Comparison of ENCODE assay signal across 8 cellular contexts in genomic region chr19:55516878-55517620, GRCh38. TPM values are rescaled to one million over a fixed set of nuclear protein-coding genes. Genes with fewer than 3 reads are reported as not detected.
DNase-seq lines count a peak whose midpoint lies in the region; ATAC-seq, FAIRE-seq and TF ChIP-seq lines count a peak whose summit lies in the region.

No MANE protein-coding gene starts in this region.

- peaks cover 18% of the 10 kb centered on the region for H3K27me3 Mint-ChIP-seq in central memory CD8-positive, alpha-beta T cell

- peak; percentile 99 for ATAC-seq in GM19023 (IDR thresholded peaks at IDR 0.05; ENCODE audit: unreplicated experiment)
- peak; percentile 99 for ATAC-seq in HG03280 (IDR thresholded peaks at IDR 0.05; ENCODE audit: unreplicated experiment)
- ATAC-seq in central memory CD8-positive, alpha-beta T cell (replicated peaks; ENCODE audit: extremely low read depth, poor library complexity, severe bottlenecking) = peak; percentile 100

- peak overlapping the region; percentile 39 to 52 (median 43) for H3K4me3 ChIP-seq in keratinocyte (ENCODE audit: control insufficient read depth in 2 of 3, extremely low read depth in 1 of 3, insufficient read depth in 2 of 3, low read depth in 1 of 3, low read length in 3 of 3)

- no peaks in the 10 kb centered on the region for H3K36me3 ChIP-seq in keratinocyte (ENCODE audit: control insufficient read depth in 2 of 2, extremely low read depth in 1 of 2, insufficient read depth in 2 of 2, low read length in 2 of 2)

- H3K36me3 Mint-ChIP-seq in central memory CD8-positive, alpha-beta T cell (ENCODE audit: insufficient read depth) = no peaks in the 10 kb centered on the region

- H3K4me1 ChIP-seq in keratinocyte (ENCODE audit: control insufficient read depth, extremely low read depth, insufficient read depth, low read length) = no peaks in the 10 kb centered on the region

- H3K79me2 ChIP-seq in keratinocyte (ENCODE audit: control insufficient read depth, insufficient read depth, low read length) = no peaks in the 10 kb centered on the region

- H3K4me2 ChIP-seq in keratinocyte (ENCODE audit: control insufficient read depth, extremely low read depth, insufficient read depth, low read depth, low read length) = peak overlapping the region; percentile 74

- H4K20me1 ChIP-seq in keratinocyte (ENCODE audit: control insufficient read depth, extremely low read depth, insufficient read depth, low read length) = no peaks in the 10 kb centered on the region

- H3K27me3 ChIP-seq in keratinocyte (ENCODE audit: control insufficient read depth, extremely low read depth, insufficient read depth, low read length) = no peaks in the 10 kb centered on the region

- peak overlapping the region; percentile 45 for H3K27ac Mint-ChIP-seq in central memory CD8-positive, alpha-beta T cell (ENCODE audit: low read depth)

- peak overlapping the region; percentile 69 for H2AFZ ChIP-seq in keratinocyte (ENCODE audit: control insufficient read depth, low read length)

- peak; percentile 77 for FAIRE-seq in keratinocyte (lab: Jason Lieb, UNC)

- dilution Hi-C loops in keratinocyte (cut with MboI; ENCODE audit: extremely low pct_ligation_motif_present, low sequenced_read_pairs) = no loop called here

- TF ChIP-seq CTCF in AG09319 (IDR thresholded peaks at IDR 0.05; ENCODE audit: low read depth, low read length) (peak; percentile 92), keratinocyte (optimal IDR thresholded peaks at IDR 0.05 in 1 of 3, IDR thresholded peaks at IDR 0.05 in 1 of 3, conservative IDR thresholded peaks at IDR 0.05 in 1 of 3; ENCODE audit: extremely low read depth in 1 of 3, insufficient read depth in 2 of 3, low read length in 3 of 3) (peak; percentile 63 to 98 (median 96))

- peak overlapping the region; percentile 41 for H3K9ac ChIP-seq in keratinocyte (ENCODE audit: control insufficient read depth, extremely low read depth, insufficient read depth, low read length)

- peak; percentile 80 for DNase-seq in AG09319 (ENCODE audit: extremely low read depth, low read depth)
- peak; percentile 89 for DNase-seq in NCI-H345 (lab: John Stamatoyannopoulos, UW)
- peak; percentile 78 to 88 (median 83) for DNase-seq in activated CD4-positive, CD25-positive, alpha-beta regulatory T cell (lab: John Stamatoyannopoulos, UW)
- peak; percentile 82 to 87 for DNase-seq in central memory CD8-positive, alpha-beta T cell (ENCODE audit: low spot score in 2 of 2)
- DNase-seq in keratinocyte (ENCODE audit: low read depth, low spot score) = peak; percentile 63
- peak; percentile 88 to 94 (median 89) for DNase-seq in stimulated activated CD4-positive, alpha-beta T cell treated with anti-CD3 and anti-CD28 coated beads, Interleukin-12 subunit alpha, Interleukin-12 subunit beta, amount 100 ng/mL, for 48 hours (ENCODE audit: low read depth in 2 of 3, low spot score in 1 of 3)

- H3K9me3 ChIP-seq in keratinocyte (ENCODE audit: control insufficient read depth, low read depth, low read length) = peaks cover 2% of the 10 kb centered on the region

- H3K4me1 Mint-ChIP-seq in central memory CD8-positive, alpha-beta T cell = peaks cover 5% of the 10 kb centered on the region

- H3K27ac ChIP-seq in keratinocyte (ENCODE audit: control insufficient read depth, insufficient read depth, low read length) = no peak overlapping the region

- H3K4me3 Mint-ChIP-seq in central memory CD8-positive, alpha-beta T cell = peak overlapping the region; percentile 68

- no peaks in the 10 kb centered on the region for H3K9me3 Mint-ChIP-seq in central memory CD8-positive, alpha-beta T cell

- no peaks in the 10 kb centered on the region for H3K9me1 ChIP-seq in keratinocyte (ENCODE audit: control insufficient read depth, extremely low read depth, insufficient read depth, low read length)

RNA-seq across cellular contexts. Expression of gene SBK2, which starts 19.9 kb away (rescaled TPM):
- polyA plus RNA-seq in keratinocyte = not detected in 3 replicates
- not detected for polyA plus RNA-seq in keratinocyte (2011; ENCODE audit: low read depth)
- polyA plus RNA-seq in keratinocyte (2011; cell fraction: cytosol; rRNA removed) = not detected in 2 replicates
- polyA plus RNA-seq in keratinocyte (2011; cell fraction: nucleus; rRNA removed) = not detected in 2 replicates
- polyA plus RNA-seq in keratinocyte (2012; ENCODE audit: low replicate concordance) = not detected in 2 replicates
- polyA minus RNA-seq in keratinocyte = not detected in 3 replicates
- not detected for polyA minus RNA-seq in keratinocyte (2011; cell fraction: cytosol; rRNA and poly(A)+ RNA removed)
- not detected in 2 replicates for polyA minus RNA-seq in keratinocyte (2011; cell fraction: nucleus; rRNA and poly(A)+ RNA removed)

RNA-seq across cellular contexts. Expression of gene SBK3, which starts 28.3 kb away (rescaled TPM):
- polyA plus RNA-seq in keratinocyte = not detected in 3 replicates
- polyA plus RNA-seq in keratinocyte (2011; ENCODE audit: low read depth) = not detected
- not detected in 2 replicates for polyA plus RNA-seq in keratinocyte (2011; cell fraction: cytosol; rRNA removed)
- polyA plus RNA-seq in keratinocyte (2011; cell fraction: nucleus; rRNA removed) = not detected in 2 replicates
- polyA plus RNA-seq in keratinocyte (2012; ENCODE audit: low replicate concordance) = not detected in 2 replicates
- polyA minus RNA-seq in keratinocyte = not detected in 3 replicates
- polyA minus RNA-seq in keratinocyte (2011; cell fraction: cytosol; rRNA and poly(A)+ RNA removed) = not detected
- polyA minus RNA-seq in keratinocyte (2011; cell fraction: nucleus; rRNA and poly(A)+ RNA removed) = not detected in 2 replicates

RNA-seq across cellular contexts. Expression of gene SSC5D, which starts 28.8 kb away (rescaled TPM):
- polyA plus RNA-seq in keratinocyte = not detected in 3 replicates
- not detected for polyA plus RNA-seq in keratinocyte (2011; ENCODE audit: low read depth)
- polyA plus RNA-seq in keratinocyte (2011; cell fraction: cytosol; rRNA removed) = 0.01 TPM in 1 of 2 replicates, not detected in the other
- 0.09 and 0.10 TPM in 2 replicates for polyA plus RNA-seq in keratinocyte (2011; cell fraction: nucleus; rRNA removed)
- polyA plus RNA-seq in keratinocyte (2012; ENCODE audit: low replicate concordance) = 0.03 TPM in 1 of 2 replicates, not detected in the other
- polyA minus RNA-seq in keratinocyte = not detected in 3 replicates
- not detected for polyA minus RNA-seq in keratinocyte (2011; cell fraction: cytosol; rRNA and poly(A)+ RNA removed)
- polyA minus RNA-seq in keratinocyte (2011; cell fraction: nucleus; rRNA and poly(A)+ RNA removed) = not detected in 2 replicates

RNA-seq across cellular contexts. Expression of gene NAT14, which starts 32.1 kb away (rescaled TPM):
- 11.0 to 12.5 TPM (median 11.9 TPM) in 3 replicates for polyA plus RNA-seq in keratinocyte
- 0.66 TPM for polyA plus RNA-seq in keratinocyte (2011; ENCODE audit: low read depth)
- polyA plus RNA-seq in keratinocyte (2011; cell fraction: cytosol; rRNA removed) = 7.2 and 15.0 TPM in 2 replicates
- 21.8 and 24.6 TPM in 2 replicates for polyA plus RNA-seq in keratinocyte (2011; cell fraction: nucleus; rRNA removed)
- polyA plus RNA-seq in keratinocyte (2012; ENCODE audit: low replicate concordance) = 6.8 and 20.9 TPM in 2 replicates
- polyA minus RNA-seq in keratinocyte = 2.2 to 14.3 TPM (median 2.7 TPM) in 3 replicates
- 6.7 TPM for polyA minus RNA-seq in keratinocyte (2011; cell fraction: cytosol; rRNA and poly(A)+ RNA removed)
- polyA minus RNA-seq in keratinocyte (2011; cell fraction: nucleus; rRNA and poly(A)+ RNA removed) = 2.6 and 3.3 TPM in 2 replicates

RNA-seq across cellular contexts. Expression of gene ZNF628, which starts 40.6 kb away (rescaled TPM):
- polyA plus RNA-seq in keratinocyte = 0.22 to 1.5 TPM (median 0.39 TPM) in 3 replicates
- 0.72 TPM for polyA plus RNA-seq in keratinocyte (2011; ENCODE audit: low read depth)
- polyA plus RNA-seq in keratinocyte (2011; cell fraction: cytosol; rRNA removed) = 0.29 and 1.6 TPM in 2 replicates
- polyA plus RNA-seq in keratinocyte (2011; cell fraction: nucleus; rRNA removed) = 1.5 and 2.0 TPM in 2 replicates
- polyA plus RNA-seq in keratinocyte (2012; ENCODE audit: low replicate concordance) = 1.9 and 5.8 TPM in 2 replicates
- polyA minus RNA-seq in keratinocyte = 0.19 to 1.6 TPM (median 0.23 TPM) in 3 replicates
- 7.1 TPM for polyA minus RNA-seq in keratinocyte (2011; cell fraction: cytosol; rRNA and poly(A)+ RNA removed)
- polyA minus RNA-seq in keratinocyte (2011; cell fraction: nucleus; rRNA and poly(A)+ RNA removed) = 3.0 and 3.1 TPM in 2 replicates
